21 cellular contexts compared by ENCODE assay signal in genomic region chr9:134607971-134608370, GRCh38. TPM values are rescaled to one million over a fixed set of nuclear protein-coding genes. Genes with fewer than 3 reads are reported as not detected.
DNase-seq lines count a peak whose midpoint lies in the region; ATAC-seq and TF ChIP-seq lines count a peak whose summit lies in the region.
"Had no signal": no experiment of that assay in that cellular context is flagged by ENCODE, and none has a peak within 500 bp of the region (broad histone marks: within the 10 kb centered on the region; RNA-seq: fewer than 3 reads in every experiment).

No MANE protein-coding gene starts in this region.

- no peak for TF ChIP-seq POLR2A in GM18505 (IDR thresholded peaks at IDR 0.05; ENCODE audit: borderline replicate concordance, extremely low read depth, insufficient read depth, insufficient read length)

- H3K27me3 Mint-ChIP-seq in natural killer cell treated with Interleukin-12 subunit alpha and Interleukin-12 subunit beta and Interleukin-15 and Interleukin-18, amount 100 ng/mL, for 72 hours = peaks cover 23 to 34% of the 10 kb centered on the region in 2 donors
- H3K27me3 Mint-ChIP-seq in natural killer cell (ENCODE audit: low read depth in 2 of 2) = peaks cover 0 to 12% of the 10 kb centered on the region in 2 donors
- peaks cover 24 to 29% of the 10 kb centered on the region in 2 donors for H3K27me3 Mint-ChIP-seq in effector memory CD8-positive, alpha-beta T cell

- peak; percentile 1 for DNase-seq in natural killer cell treated with Interleukin-12 subunit alpha and Interleukin-12 subunit beta and Interleukin-15 and Interleukin-18, amount 100 ng/mL, for 72 hours (ENCODE audit: low spot score)
- DNase-seq in natural killer cell (no peak), amniotic epithelial cell (ENCODE audit: low read depth) (peak; percentile 56), fibroblast of pulmonary artery (ENCODE audit: low read depth) (peak; percentile 43)
- DNase-seq in effector memory CD8-positive, alpha-beta T cell = no peak
- DNase-seq: activated naive CD8-positive, alpha-beta T cell treated with anti-CD3 and anti-CD28 coated beads, Interleukin-2, amount 10 ng/mL, durations not matched to agents 7 days and 5 days; body of pancreas; C1 segment of cervical spinal cord; effector memory CD4-positive, alpha-beta T cell; kidney glomerular epithelial cell; NCI-H1092 treated with DMSO at 0.1 percent for 48 hours; NCI-H2029; NCI-H226; small intestine; substantia nigra had no signal

- intact Hi-C loops in natural killer cell (cut with micrococcal nuclease) = no loop called here

- no peak for ATAC-seq in natural killer cell treated with Interleukin-12 subunit alpha and Interleukin-12 subunit beta and Interleukin-15 and Interleukin-18, amount 100 ng/mL, for 72 hours
- ATAC-seq in natural killer cell (no peak), HG03378 (IDR thresholded peaks at IDR 0.05; ENCODE audit: unreplicated experiment) (no peak), GM19324 (IDR thresholded peaks at IDR 0.05; ENCODE audit: low FRiP score, unreplicated experiment) (no peak), GM18505 (IDR thresholded peaks at IDR 0.05; ENCODE audit: unreplicated experiment) (no peak)
- ATAC-seq in effector memory CD8-positive, alpha-beta T cell (replicated peaks) = no peak
- ATAC-seq: activated T-helper 17 cell treated with anti-CD3 and anti-CD28 coated beads, Interleukin-2, amount 50 U/mL, for 72 hours; body of pancreas; esophagus mucosa had no signal

- H3K9me3 Mint-ChIP-seq in natural killer cell treated with Interleukin-12 subunit alpha and Interleukin-12 subunit beta and Interleukin-15 and Interleukin-18, amount 100 ng/mL, for 72 hours = peaks cover 5% of the 10 kb centered on the region
- peaks cover 6 to 8% of the 10 kb centered on the region in 2 donors for H3K9me3 Mint-ChIP-seq in natural killer cell
- H3K9me3 Mint-ChIP-seq in effector memory CD8-positive, alpha-beta T cell = peaks cover 0 to 6% of the 10 kb centered on the region in 2 donors

- H3K4me3 ChIP-seq in fibroblast of pulmonary artery (replicated peaks; ENCODE audit: low read depth, low read length) = no peak overlapping the region
- H3K4me3 ChIP-seq: body of pancreas had no signal

- no peak overlapping the region for H3K4me3 Mint-ChIP-seq in natural killer cell treated with Interleukin-12 subunit alpha and Interleukin-12 subunit beta and Interleukin-15 and Interleukin-18, amount 100 ng/mL, for 72 hours
- H3K4me3 Mint-ChIP-seq in natural killer cell = no peak overlapping the region
- H3K4me3 Mint-ChIP-seq in effector memory CD8-positive, alpha-beta T cell = no peak overlapping the region
- H3K4me3 Mint-ChIP-seq: activated CD4-positive, alpha-beta T cell treated with anti-CD3 and anti-CD28 coated beads, Interleukin-2, amount 10 ng/mL, durations not matched to agents 7 days and 5 days; activated naive CD8-positive, alpha-beta T cell treated with anti-CD3 and anti-CD28 coated beads, Interleukin-2, amount 10 ng/mL, durations not matched to agents 7 days and 5 days; activated T-helper 17 cell treated with anti-CD3 and anti-CD28 coated beads, Interleukin-2, amount 50 U/mL, for 72 hours had no signal

- no peak overlapping the region for H3K27ac Mint-ChIP-seq in natural killer cell treated with Interleukin-12 subunit alpha and Interleukin-12 subunit beta and Interleukin-15 and Interleukin-18, amount 100 ng/mL, for 72 hours
- no peak overlapping the region for H3K27ac Mint-ChIP-seq in natural killer cell
- no peak overlapping the region for H3K27ac Mint-ChIP-seq in effector memory CD8-positive, alpha-beta T cell
- H3K27ac Mint-ChIP-seq: activated CD4-positive, alpha-beta T cell treated with anti-CD3 and anti-CD28 coated beads, Interleukin-2, amount 10 ng/mL, durations not matched to agents 7 days and 5 days; activated naive CD8-positive, alpha-beta T cell treated with anti-CD3 and anti-CD28 coated beads, Interleukin-2, amount 10 ng/mL, durations not matched to agents 7 days and 5 days; activated T-helper 17 cell treated with anti-CD3 and anti-CD28 coated beads, Interleukin-2, amount 50 U/mL, for 72 hours had no signal

- H3K36me3 Mint-ChIP-seq in natural killer cell treated with Interleukin-12 subunit alpha and Interleukin-12 subunit beta and Interleukin-15 and Interleukin-18, amount 100 ng/mL, for 72 hours = peaks cover 13% of the 10 kb centered on the region
- H3K36me3 Mint-ChIP-seq in natural killer cell = no peaks in the 10 kb centered on the region
- no peaks in the 10 kb centered on the region for H3K36me3 Mint-ChIP-seq in effector memory CD8-positive, alpha-beta T cell (ENCODE audit: insufficient read depth)
- H3K36me3 Mint-ChIP-seq: activated naive CD8-positive, alpha-beta T cell treated with anti-CD3 and anti-CD28 coated beads, Interleukin-2, amount 10 ng/mL, durations not matched to agents 7 days and 5 days had no signal

- TF ChIP-seq CTCF in natural killer cell (IDR thresholded peaks at IDR 0.05) (no peak), fibroblast of pulmonary artery (IDR thresholded peaks at IDR 0.05; ENCODE audit: low read length, missing control alignments) (no peak)

- no peaks in the 10 kb centered on the region for H3K4me1 Mint-ChIP-seq in natural killer cell treated with Interleukin-12 subunit alpha and Interleukin-12 subunit beta and Interleukin-15 and Interleukin-18, amount 100 ng/mL, for 72 hours (ENCODE audit: low read depth in 2 of 2)
- H3K4me1 Mint-ChIP-seq in natural killer cell = no peaks in the 10 kb centered on the region
- H3K4me1 Mint-ChIP-seq in effector memory CD8-positive, alpha-beta T cell (ENCODE audit: low read depth in 2 of 2) = no peaks in the 10 kb centered on the region
- H3K4me1 Mint-ChIP-seq: activated CD4-positive, alpha-beta T cell treated with anti-CD3 and anti-CD28 coated beads, Interleukin-2, amount 10 ng/mL, durations not matched to agents 7 days and 5 days; activated naive CD8-positive, alpha-beta T cell treated with anti-CD3 and anti-CD28 coated beads, Interleukin-2, amount 10 ng/mL, durations not matched to agents 7 days and 5 days; activated T-helper 17 cell treated with anti-CD3 and anti-CD28 coated beads, Interleukin-2, amount 50 U/mL, for 72 hours had no signal

RNA-seq across cellular contexts. Expression of gene COL5A1, which starts 33.6 kb away (rescaled TPM):
- total RNA-seq in natural killer cell treated with Interleukin-12 subunit alpha and Interleukin-12 subunit beta and Interleukin-15 and Interleukin-18, amount 100 ng/mL, for 72 hours = not detected
- total RNA-seq in natural killer cell = under 1 TPM; 0.11 to 0.28 (median 0.23) TPM

Comparison
In these comparisons a context has a peak if more than half of its experiments do, and no peak if none do; other contexts are left out.
1. DNase-seq: peak in natural killer cell treated with Interleukin-12 subunit alpha and Interleukin-12 subunit beta and Interleukin-15 and Interleukin-18, amount 100 ng/mL, for 72 hours (single experiment), amniotic epithelial cell (single experiment) and fibroblast of pulmonary artery (single experiment); none in natural killer cell (single experiment) and effector memory CD8-positive, alpha-beta T cell (0 of 3).